In the genomic region with DNA sequence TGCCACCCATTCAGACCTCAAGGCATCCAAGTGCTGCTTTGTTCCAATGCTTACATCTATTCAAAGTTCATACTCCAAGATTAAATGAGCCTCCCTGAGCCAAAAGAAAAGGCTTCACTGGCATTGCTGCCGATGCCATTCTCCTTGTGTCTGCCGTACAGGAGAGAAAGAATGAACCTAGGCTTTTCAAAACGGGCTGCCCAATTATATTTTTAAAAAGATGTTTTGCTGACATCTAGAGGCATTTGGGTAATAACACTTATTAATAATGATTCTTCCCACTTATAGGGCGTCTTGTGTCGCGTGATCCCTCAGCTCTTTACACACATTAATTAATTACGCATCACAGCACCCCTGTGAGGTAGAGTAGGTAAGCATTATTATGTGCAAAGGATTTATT, we compare ENCODE assay signal across 12 cellular contexts.
DNase-seq lines count a peak whose midpoint lies in the region; ATAC-seq lines count a peak whose summit lies in the region.
"Had no signal": no experiment of that assay in that cellular context is flagged by ENCODE, and none has a peak within 500 bp of the region (broad histone marks: within the 10 kb centered on the region; RNA-seq: fewer than 3 reads in every experiment).

No MANE protein-coding gene starts in this region.

- no peaks in the 10 kb centered on the region for H3K9me3 ChIP-seq in SK-N-MC (ENCODE audit: low read depth, low read length)
- H3K9me3 ChIP-seq: esophagus muscularis mucosa had no signal

- H3K27ac ChIP-seq in SK-N-MC: peak overlapping the region; percentile 98
- H3K27ac ChIP-seq: esophagus muscularis mucosa had no signal

- no peak overlapping the region for H3K4me3 Mint-ChIP-seq in stimulated activated effector memory CD8-positive, alpha-beta T cell treated with anti-CD3 and anti-CD28 coated beads, Interleukin-12 subunit alpha, Interleukin-12 subunit beta, amount 100 ng/mL, for 72 hours
- H3K4me3 Mint-ChIP-seq: CD8-positive, alpha-beta memory T cell had no signal

- ATAC-seq in left lobe of liver: peak; percentile 81
- ATAC-seq in GM18858 (IDR thresholded peaks at IDR 0.05; ENCODE audit: unreplicated experiment): no peak
- no peak for ATAC-seq in stimulated activated effector memory CD8-positive, alpha-beta T cell treated with anti-CD3 and anti-CD28 coated beads, Interleukin-12 subunit alpha, Interleukin-12 subunit beta, amount 100 ng/mL, for 72 hours

- peak overlapping the region; percentile 80 for H3K4me3 ChIP-seq in SK-N-MC
- H3K4me3 ChIP-seq: esophagus muscularis mucosa had no signal

- no peaks in the 10 kb centered on the region for H3K36me3 Mint-ChIP-seq in stimulated activated effector memory CD8-positive, alpha-beta T cell treated with anti-CD3 and anti-CD28 coated beads, Interleukin-12 subunit alpha, Interleukin-12 subunit beta, amount 100 ng/mL, for 72 hours
- H3K36me3 Mint-ChIP-seq: CD8-positive, alpha-beta memory T cell had no signal

- peaks cover 2% of the 10 kb centered on the region for H3K9me3 Mint-ChIP-seq in stimulated activated effector memory CD8-positive, alpha-beta T cell treated with anti-CD3 and anti-CD28 coated beads, Interleukin-12 subunit alpha, Interleukin-12 subunit beta, amount 100 ng/mL, for 72 hours

- peak; percentile 76 for DNase-seq in DMS53 (lab: John Stamatoyannopoulos, UW)
- peak; percentile 76 for DNase-seq in NCI-H1105 (lab: John Stamatoyannopoulos, UW)
- DNase-seq in SK-N-MC (ENCODE audit: low read depth, low spot score): peak; percentile 72
- DNase-seq in left lobe of liver (ENCODE audit: low spot score): no peak
- DNase-seq in A172 (ENCODE audit: low spot score): no peak
- no peak for DNase-seq in stimulated activated effector memory CD8-positive, alpha-beta T cell treated with anti-CD3 and anti-CD28 coated beads, Interleukin-12 subunit alpha, Interleukin-12 subunit beta, amount 100 ng/mL, for 72 hours (ENCODE audit: low spot score in 2 of 2)
- no peak for DNase-seq in NCI-H2196 treated with DMSO at 0.1 percent for 48 hours (lab: John Stamatoyannopoulos, UW; ENCODE audit: unreplicated experiment)
- DNase-seq: activated CD8-positive, alpha-beta memory T cell treated with anti-CD3 and anti-CD28 coated beads, Interleukin-2, amount 50 U/mL, for 48 hours; CD8-positive, alpha-beta memory T cell; stimulated activated CD4-positive, alpha-beta T cell treated with anti-CD3 and anti-CD28 coated beads, Interleukin-4, amount 100 ng/mL, for 1 hour had no signal

- peak overlapping the region; percentile 79 for H3K9ac ChIP-seq in SK-N-MC (ENCODE audit: insufficient read length)

- H3K4me1 Mint-ChIP-seq in stimulated activated effector memory CD8-positive, alpha-beta T cell treated with anti-CD3 and anti-CD28 coated beads, Interleukin-12 subunit alpha, Interleukin-12 subunit beta, amount 100 ng/mL, for 72 hours: no peaks in the 10 kb centered on the region
- H3K4me1 Mint-ChIP-seq: CD8-positive, alpha-beta memory T cell had no signal

- no peaks in the 10 kb centered on the region for H3K36me3 ChIP-seq in SK-N-MC (ENCODE audit: insufficient read depth, low read length)
- H3K36me3 ChIP-seq: esophagus muscularis mucosa had no signal

- no peak overlapping the region for H3K27ac Mint-ChIP-seq in stimulated activated effector memory CD8-positive, alpha-beta T cell treated with anti-CD3 and anti-CD28 coated beads, Interleukin-12 subunit alpha, Interleukin-12 subunit beta, amount 100 ng/mL, for 72 hours
- H3K27ac Mint-ChIP-seq: CD8-positive, alpha-beta memory T cell had no signal

Comparison
In these comparisons a context has a peak if more than half of its experiments do, and no peak if none do; other contexts are left out.
1. DNase-seq: peak in DMS53 (single experiment), NCI-H1105 (single experiment) and SK-N-MC (single experiment); none in left lobe of liver (single experiment), A172 (single experiment), stimulated activated effector memory CD8-positive, alpha-beta T cell treated with anti-CD3 and anti-CD28 coated beads, Interleukin-12 subunit alpha, Interleukin-12 subunit beta, amount 100 ng/mL, for 72 hours (0 of 2) and NCI-H2196 treated with DMSO at 0.1 percent for 48 hours (single experiment).